ENCODE assay signal across 27 cellular contexts in the genomic region with DNA sequence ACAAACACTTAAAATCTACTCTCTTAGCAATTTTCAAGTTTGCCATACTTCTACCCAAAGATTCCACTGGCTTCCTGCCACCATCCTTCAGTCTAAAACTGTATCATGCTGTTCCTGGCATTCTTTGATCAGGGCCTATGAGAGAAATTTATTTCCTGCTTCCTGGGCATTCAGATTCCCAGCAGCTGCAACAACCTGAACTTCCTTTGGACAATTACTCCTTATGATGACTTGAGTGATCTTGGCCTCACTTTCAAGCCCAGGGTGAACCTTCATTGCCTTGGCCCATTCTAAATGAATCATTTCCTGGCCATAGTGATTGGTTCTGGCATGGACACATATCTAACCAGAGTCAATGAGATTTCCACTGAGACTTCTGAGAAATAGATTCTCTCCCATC. TPM values are rescaled to one million over a fixed set of nuclear protein-coding genes. Genes with fewer than 3 reads are reported as not detected.
DNase-seq lines count a peak whose midpoint lies in the region; ATAC-seq, FAIRE-seq and TF ChIP-seq lines count a peak whose summit lies in the region.
"Had no signal": no experiment of that assay in that cellular context is flagged by ENCODE, and none has a peak within 500 bp of the region (broad histone marks: within the 10 kb centered on the region; RNA-seq: fewer than 3 reads in every experiment).

No MANE protein-coding gene starts in this region.

- TF ChIP-seq POLR2A in endothelial cell of umbilical vein (IDR thresholded peaks at IDR 0.05; ENCODE audit: low read depth, low read length) = no peak

- DNase-seq in mammary epithelial cell = no peak
- peak; percentile 85 for DNase-seq in endothelial cell of umbilical vein (ENCODE audit: low read depth, low spot score)
- DNase-seq in left lung = no peak
- no peak for DNase-seq in thoracic aorta (ENCODE audit: low spot score)
- DNase-seq in cardiac septum (ENCODE audit: low spot score) = no peak
- no peak for DNase-seq in mucosa of gallbladder (ENCODE audit: low spot score)
- DNase-seq: CD8-positive, alpha-beta memory T cell; DMS 273 treated with DMSO at 0.1 percent for 48 hours; DMS79 treated with DMSO at 0.1 percent for 48 hours; GM23248; H7; Karpas-422; MV-4-11; NCI-H1105 treated with DMSO at 0.1 percent for 48 hours; NCI-H146; NCI-H1930; NCI-H2107; NCI-H446; NCI-H524 treated with DMSO at 0.1 percent for 48 hours; NCI-H774 had no signal

- in situ Hi-C loops in mammary epithelial cell (cut with MboI; ENCODE audit: low sequenced_read_pairs in 2 of 2) = no loop called here

- peak; percentile 94 for FAIRE-seq in endothelial cell of umbilical vein (lab: Jason Lieb, UNC)
- FAIRE-seq: GM12892, HepG2, RCC 7860 had no signal

- H3K36me3 ChIP-seq in mammary epithelial cell (ENCODE audit: insufficient read depth, low read length) (no peaks in the 10 kb centered on the region), endothelial cell of umbilical vein (ENCODE audit: control insufficient read depth in 2 of 2, extremely low read depth in 1 of 2, insufficient read depth in 2 of 2, low read length in 2 of 2) (no peaks in the 10 kb centered on the region), left lung (no peaks in the 10 kb centered on the region), thoracic aorta (no peaks in the 10 kb centered on the region)
- H3K36me3 ChIP-seq: SJSA1 had no signal

- BruUV-seq in mammary epithelial cell (replicated peaks; lab: Mats Ljungman, UMichigan) (no TSS peak), endothelial cell of umbilical vein (replicated peaks; lab: Mats Ljungman, UMichigan) (no TSS peak)

- H3K9ac ChIP-seq in mammary epithelial cell (ENCODE audit: insufficient read depth, low read length) (no peak overlapping the region), endothelial cell of umbilical vein (replicated peaks; ENCODE audit: extremely low read depth, insufficient read depth, low read length) (no peak overlapping the region)
- H3K9ac ChIP-seq: GM23248 had no signal

- CTCF ChIA-PET in mammary epithelial cell (lab: Charles Lee; ENCODE audit: low non-redundant PET) = no interaction called here
- CTCF ChIA-PET in endothelial cell of umbilical vein (lab: Charles Lee) = interaction anchor here (1.2 to 5.4 kb wide), 4 partner anchors 14 to 1386 kb away, joined by 4 to 85 read pairs (median 32); no protein-coding TSS in a partner anchor

- no peaks in the 10 kb centered on the region for H3K9me1 ChIP-seq in endothelial cell of umbilical vein (replicated peaks; ENCODE audit: control insufficient read depth, extremely low read depth, insufficient read depth, low read length)

- no peaks in the 10 kb centered on the region for H3K79me2 ChIP-seq in mammary epithelial cell (ENCODE audit: insufficient read depth, low read length)
- no peaks in the 10 kb centered on the region for H3K79me2 ChIP-seq in endothelial cell of umbilical vein (ENCODE audit: control insufficient read depth, insufficient read depth, low read length)

- TF ChIP-seq CTCF in mammary epithelial cell (conservative IDR thresholded peaks at IDR 0.05 in 1 of 2, IDR thresholded peaks at IDR 0.05 in 1 of 2; ENCODE audit: extremely low read depth in 1 of 2, insufficient read depth in 1 of 2, low read depth in 1 of 2, low read length in 2 of 2) = no peak
- no peak for TF ChIP-seq CTCF in endothelial cell of umbilical vein (IDR thresholded peaks at IDR 0.05; ENCODE audit: extremely low read depth in 1 of 2, insufficient read depth in 1 of 2, low read depth in 1 of 2, low read length in 2 of 2)
- no peak for TF ChIP-seq CTCF in left lung (IDR thresholded peaks at IDR 0.05)
- no peak for TF ChIP-seq CTCF in thoracic aorta (IDR thresholded peaks at IDR 0.05)

- intact Hi-C loops in mammary epithelial cell (cut with micrococcal nuclease) (loop anchor here (10.0 kb wide), 1 partner anchor 898 kb away; the partner anchor contains the start of gene CNTNAP4), endothelial cell of umbilical vein (cut with micrococcal nuclease) (loop anchor here (1.0 to 5.0 kb wide), 3 partner anchors 17 to 1701 kb away; partner anchors contain the start of genes KARS1 and TERF2IP), left lung (cut with DNase I) (no loop called here), cardiac septum (cut with DNase I) (loop anchor here (5.0 kb wide), 1 partner anchor 1386 kb away; no protein-coding TSS in a partner anchor)

- H3K9me3 ChIP-seq in mammary epithelial cell (replicated peaks; ENCODE audit: insufficient read depth, low read length) = no peaks in the 10 kb centered on the region
- no peaks in the 10 kb centered on the region for H3K9me3 ChIP-seq in endothelial cell of umbilical vein (replicated peaks; ENCODE audit: control insufficient read depth, insufficient read depth, low read length)
- H3K9me3 ChIP-seq in left lung = no peaks in the 10 kb centered on the region
- no peaks in the 10 kb centered on the region for H3K9me3 ChIP-seq in thoracic aorta
- H3K9me3 ChIP-seq: SJSA1 had no signal

- ATAC-seq in left lung (peak; percentile 50), thoracic aorta (ENCODE audit: insufficient number of reproducible peaks, low FRiP score, low read depth) (peak; percentile 17), GM18498 (IDR thresholded peaks at IDR 0.05; ENCODE audit: unreplicated experiment) (no peak)
- ATAC-seq: HepG2 had no signal

- no peak overlapping the region for H3K27ac ChIP-seq in mammary epithelial cell (ENCODE audit: insufficient read depth, low read depth, low read length)
- peak overlapping the region; percentile 36 for H3K27ac ChIP-seq in endothelial cell of umbilical vein (ENCODE audit: insufficient read depth, low read depth, low read length)
- no peak overlapping the region for H3K27ac ChIP-seq in left lung
- no peak overlapping the region for H3K27ac ChIP-seq in thoracic aorta
- H3K27ac ChIP-seq: C4-2B, GM23248, SJSA1 had no signal

- POLR2A ChIA-PET in endothelial cell of umbilical vein (lab: Charles Lee) = interaction anchor here (0.7 kb wide), 1 partner anchor 1550 kb away, joined by 3 read pairs; the partner anchor contains the start of gene ADAT1

- H3K4me2 ChIP-seq in mammary epithelial cell (ENCODE audit: insufficient read depth, low read depth, low read length) (no peak overlapping the region), endothelial cell of umbilical vein (ENCODE audit: insufficient read depth, low read length) (peak overlapping the region; percentile 75)

- peaks cover 2% of the 10 kb centered on the region for H3K27me3 ChIP-seq in mammary epithelial cell (ENCODE audit: insufficient read depth, low read length)
- peaks cover 2 to 18% of the 10 kb centered on the region in 2 experiments for H3K27me3 ChIP-seq in endothelial cell of umbilical vein (ENCODE audit: control insufficient read depth in 2 of 2, insufficient read depth in 2 of 2, low read length in 2 of 2)
- H3K27me3 ChIP-seq in left lung = peaks cover 0 to 10% of the 10 kb centered on the region in 2 donors
- H3K27me3 ChIP-seq in thoracic aorta (replicated peaks; ENCODE audit: insufficient read depth) = no peaks in the 10 kb centered on the region

- H3K4me1 ChIP-seq in mammary epithelial cell (ENCODE audit: insufficient read depth, low read length) = no peaks in the 10 kb centered on the region
- H3K4me1 ChIP-seq in endothelial cell of umbilical vein (ENCODE audit: control insufficient read depth, extremely low read depth, insufficient read depth, low read length) = peaks cover 17% of the 10 kb centered on the region
- H3K4me1 ChIP-seq in left lung = no peaks in the 10 kb centered on the region
- no peaks in the 10 kb centered on the region for H3K4me1 ChIP-seq in thoracic aorta (ENCODE audit: control insufficient read depth in 1 of 2, low read depth in 2 of 2)
- H3K4me1 ChIP-seq: SJSA1 had no signal

- dilution Hi-C loops in mammary epithelial cell (cut with HindIII; ENCODE audit: low sequenced_read_pairs) (loop anchor here (25.0 kb wide), 1 partner anchor 1386 kb away; no protein-coding TSS in a partner anchor), endothelial cell of umbilical vein (cut with MboI; ENCODE audit: extremely low pct_ligation_motif_present, low sequenced_read_pairs) (no loop called here)

- H3K4me3 ChIP-seq in mammary epithelial cell (replicated peaks in 1 of 3; ENCODE audit: insufficient read depth in 1 of 3, low read depth in 2 of 3, low read length in 3 of 3) (no peak overlapping the region), endothelial cell of umbilical vein (replicated peaks in 1 of 3; ENCODE audit: insufficient read depth in 1 of 3, low read depth in 1 of 3, low read length in 3 of 3) (no peak overlapping the region), left lung (no peak overlapping the region), thoracic aorta (no peak overlapping the region)
- H3K4me3 ChIP-seq: GM23248, SJSA1 had no signal

- H4K20me1 ChIP-seq in mammary epithelial cell (ENCODE audit: insufficient read depth, low read length) = no peaks in the 10 kb centered on the region
- no peaks in the 10 kb centered on the region for H4K20me1 ChIP-seq in endothelial cell of umbilical vein (replicated peaks; ENCODE audit: control insufficient read depth, extremely low read depth, insufficient read depth, low read length)

- H2AFZ ChIP-seq in mammary epithelial cell (ENCODE audit: low read depth, low read length) (peak overlapping the region; percentile 71), endothelial cell of umbilical vein (ENCODE audit: low read depth, low read length) (no peak overlapping the region)
- H2AFZ ChIP-seq: GM23248 had no signal

RNA-seq across cellular contexts. Expression of gene MON1B, which starts 18.0 kb away (rescaled TPM):
- 10 to 100 TPM; 22.3 to 54.7 TPM for total RNA-seq in mammary epithelial cell
- polyA plus RNA-seq in mammary epithelial cell = 23.2 TPM
- 29.0 TPM for polyA minus RNA-seq in mammary epithelial cell
- total RNA-seq in endothelial cell of umbilical vein = 50.1 and 57.0 TPM in 2 replicates
- 35.8 and 37.6 TPM in 2 replicates for polyA plus RNA-seq in endothelial cell of umbilical vein
- polyA plus RNA-seq in endothelial cell of umbilical vein (2011; cell fraction: cytosol; rRNA removed) = 18.3 and 22.9 TPM in 2 replicates
- polyA plus RNA-seq in endothelial cell of umbilical vein (2011; cell fraction: nucleus; rRNA removed) = 59.1 and 61.0 TPM in 2 replicates
- 24.1 and 26.7 TPM in 2 replicates for polyA plus RNA-seq in endothelial cell of umbilical vein (2012)
- polyA minus RNA-seq in endothelial cell of umbilical vein = 22.3 and 26.8 TPM in 2 replicates
- polyA minus RNA-seq in endothelial cell of umbilical vein (2011; cell fraction: cytosol; rRNA and poly(A)+ RNA removed) = 11.0 TPM
- polyA minus RNA-seq in endothelial cell of umbilical vein (2011; cell fraction: nucleus; rRNA and poly(A)+ RNA removed) = 17.9 and 18.7 TPM in 2 replicates
- 10 to 100 TPM; 48.3 to 64.3 TPM for total RNA-seq in left lung
- 10 to 100 TPM; 21.8 to 42.5 TPM for total RNA-seq in thoracic aorta
- total RNA-seq in cardiac septum = 21.3 TPM
- total RNA-seq in mucosa of gallbladder = 86.3 TPM

RNA-seq across cellular contexts. Expression of gene SYCE1L, which starts 26.2 kb away (rescaled TPM):
- total RNA-seq in mammary epithelial cell (10 to 100 TPM in 1 of 2 donors, under 1 TPM in 1; 0.33 to 10.6 TPM), endothelial cell of umbilical vein (13.7 and 28.6 TPM in 2 replicates), left lung (1 to 10 TPM; 4.0 to 5.7 TPM), thoracic aorta (under 1 TPM in 1 of 2 donors, not detected in 1; 0.81 TPM), cardiac septum (0.83 TPM), mucosa of gallbladder (2.3 TPM)
- polyA plus RNA-seq in mammary epithelial cell (0.48 TPM), endothelial cell of umbilical vein (6.8 and 16.1 TPM in 2 replicates)
- polyA minus RNA-seq in mammary epithelial cell (not detected), endothelial cell of umbilical vein (0.57 TPM in 1 of 2 replicates, not detected in the other)
- 0.49 and 1.5 TPM in 2 replicates for polyA plus RNA-seq in endothelial cell of umbilical vein (2011; cell fraction: cytosol; rRNA removed)
- 3.3 and 4.1 TPM in 2 replicates for polyA plus RNA-seq in endothelial cell of umbilical vein (2011; cell fraction: nucleus; rRNA removed)
- 0.99 and 6.3 TPM in 2 replicates for polyA plus RNA-seq in endothelial cell of umbilical vein (2012)
- polyA minus RNA-seq in endothelial cell of umbilical vein (2011; cell fraction: cytosol; rRNA and poly(A)+ RNA removed) = not detected
- polyA minus RNA-seq in endothelial cell of umbilical vein (2011; cell fraction: nucleus; rRNA and poly(A)+ RNA removed) = 0.91 and 1.1 TPM in 2 replicates
- total RNA-seq: GM23248, HT-29 had no signal
- polyA plus RNA-seq: GM23248, HepG2 had no signal

Comparison
In these comparisons a context has a peak if more than half of its experiments do, and no peak if none do; other contexts are left out.
1. intact Hi-C loops: an anchor here in mammary epithelial cell (10.0 kb wide), endothelial cell of umbilical vein (1.0 to 5.0 kb wide) and cardiac septum (5.0 kb wide); none called in left lung.